8 cellular contexts compared by ENCODE assay signal in genomic region chr16:4802659-4803287, GRCh38. TPM values are rescaled to one million over a fixed set of nuclear protein-coding genes. Genes with fewer than 3 reads are reported as not detected.
DNase-seq lines count a peak whose midpoint lies in the region; ATAC-seq and TF ChIP-seq lines count a peak whose summit lies in the region.

No MANE protein-coding gene starts in this region.

- peak overlapping the region; percentile 89 for H2AFZ ChIP-seq in neural progenitor cell (replicated peaks)

- H3K27me3 Mint-ChIP-seq in neural progenitor cell (ENCODE audit: insufficient read depth, low read depth) = peaks cover 4% of the 10 kb centered on the region

- no peak for TF ChIP-seq EP300 in stomach (IDR thresholded peaks at IDR 0.05)

- H3K36me3 ChIP-seq in MG63 (peaks cover 27% of the 10 kb centered on the region), neural progenitor cell (peaks cover 6% of the 10 kb centered on the region), stomach (peaks cover 21 to 64% (median 56%) of the 10 kb centered on the region in 4 donors)

- no peak overlapping the region for H3K9ac ChIP-seq in neural progenitor cell

- H4K20me1 ChIP-seq in neural progenitor cell (ENCODE audit: low read depth) = no peaks in the 10 kb centered on the region

- H3K4me1 ChIP-seq in foreskin keratinocyte (peaks cover 10% of the 10 kb centered on the region), neural progenitor cell (peaks cover 15% of the 10 kb centered on the region), stomach (peaks cover 33 to 54% (median 45%) of the 10 kb centered on the region in 4 donors)

- DNase-seq in ELR (ENCODE audit: low read depth) (peak; percentile 93), HCEC 1CT (peak; percentile 93), MG63 (peak; percentile 96), SIG-M5 (lab: John Stamatoyannopoulos, UW) (peak; percentile 56), foreskin keratinocyte (peak; percentile 66 to 83), neural progenitor cell (ENCODE audit: low spot score) (peak; percentile 96), stomach (peak; percentile 93)
- peak; percentile 82 for DNase-seq in activated gamma-delta T cell treated with anti-CD3 and anti-CD28 coated beads, Interleukin-2, amount 50 U/mL, for 16 hours (ENCODE audit: low read depth)

- peak overlapping the region; percentile 88 for H3K27ac Mint-ChIP-seq in neural progenitor cell

- H3K4me3 ChIP-seq in MG63 (peak overlapping the region; percentile 73), neural progenitor cell (peak overlapping the region; percentile 91), stomach (peak overlapping the region; percentile 69 to 96 (median 90))

- intact Hi-C loops in stomach (cut with DNase I; ENCODE audit: low total_unique reads) = no loop called here

- TF ChIP-seq POLR2A in stomach (IDR thresholded peaks at IDR 0.05) = no peak

- WGBS in stomach, 5 donors = 0 to 1% (median 0%) methylated on average over 19 to 59 of the region's 59 CpGs

- H3K4me3 Mint-ChIP-seq in neural progenitor cell = peak overlapping the region; percentile 90

- peaks cover 11% of the 10 kb centered on the region for H3K36me3 Mint-ChIP-seq in neural progenitor cell

- H3K9me3 ChIP-seq in MG63 (no peaks in the 10 kb centered on the region), neural progenitor cell (ENCODE audit: low read depth) (no peaks in the 10 kb centered on the region), stomach (no peaks in the 10 kb centered on the region)

- no peaks in the 10 kb centered on the region for H3K27me3 ChIP-seq in MG63
- H3K27me3 ChIP-seq in foreskin keratinocyte = no peaks in the 10 kb centered on the region
- H3K27me3 ChIP-seq in neural progenitor cell = no peaks in the 10 kb centered on the region
- H3K27me3 ChIP-seq in stomach = no peaks in the 10 kb centered on the region

- peaks cover 15% of the 10 kb centered on the region for H3K4me1 Mint-ChIP-seq in neural progenitor cell

- H3K27ac ChIP-seq in foreskin keratinocyte = no peak overlapping the region
- H3K27ac ChIP-seq in neural progenitor cell = peak overlapping the region; percentile 87
- peak overlapping the region; percentile 86 to 96 (median 93) for H3K27ac ChIP-seq in stomach

- H3F3A ChIP-seq in neural progenitor cell (ENCODE audit: low read depth) = peaks cover 45% of the 10 kb centered on the region

- peaks cover 5% of the 10 kb centered on the region for H3K79me2 ChIP-seq in neural progenitor cell (ENCODE audit: low read depth)

- TF ChIP-seq CTCF in foreskin keratinocyte (conservative IDR thresholded peaks at IDR 0.05) = no peak
- no peak for TF ChIP-seq CTCF in neural progenitor cell (IDR thresholded peaks at IDR 0.05)
- TF ChIP-seq CTCF in stomach (IDR thresholded peaks at IDR 0.05) = peak in 4 of 7 experiments; percentile 14 to 64 (median 30)

- H3K9me3 Mint-ChIP-seq in neural progenitor cell = no peaks in the 10 kb centered on the region

- H3K4me2 ChIP-seq in neural progenitor cell = peak overlapping the region; percentile 83

- ATAC-seq in foreskin keratinocyte = peak; percentile 89

RNA-seq across cellular contexts. Expression of gene ROGDI, which starts 0.3 kb away (rescaled TPM):
- total RNA-seq in MG63 (2014; rRNA removed; shearing (Covaris generic); ENCODE audit: low replicate concordance) = 7.7 and 29.1 TPM in 2 replicates
- total RNA-seq in foreskin keratinocyte = 22.5 and 23.6 TPM in 2 replicates
- polyA plus RNA-seq in foreskin keratinocyte = 27.3 and 27.6 TPM in 2 replicates
- total RNA-seq in neural progenitor cell (ENCODE audit: low replicate concordance) = 22.2 and 49.3 TPM in 2 replicates
- 100 to 1,000 TPM in 1 of 5 donors, 10 to 100 TPM in 3, 1 to 10 TPM in 1; 6.1 to 350 (median 45.5) TPM for total RNA-seq in stomach
- 10 to 100 TPM; 27.0 to 63.9 (median 46.1) TPM for polyA plus RNA-seq in stomach

RNA-seq across cellular contexts. Expression of gene SMIM22, which starts 7.6 kb away (rescaled TPM):
- total RNA-seq in MG63 (2014; rRNA removed; shearing (Covaris generic); ENCODE audit: low replicate concordance) = not detected in 2 replicates
- total RNA-seq in foreskin keratinocyte = 47.9 and 80.8 TPM in 2 replicates
- 77.8 and 118 TPM in 2 replicates for polyA plus RNA-seq in foreskin keratinocyte
- total RNA-seq in neural progenitor cell (ENCODE audit: low replicate concordance) = not detected in 2 replicates
- total RNA-seq in stomach = 100 to 1,000 TPM in 3 of 5 donors, 10 to 100 TPM in 2; 20.5 to 732 (median 131) TPM
- polyA plus RNA-seq in stomach = 1,000 to 10,000 TPM in 2 of 3 donors, 100 to 1,000 TPM in 1; 481 to 1,027 (median 1,002) TPM

RNA-seq across cellular contexts. Expression of gene SEPTIN12, which starts 14.6 kb away (rescaled TPM):
- not detected in 2 replicates for total RNA-seq in MG63 (2014; rRNA removed; shearing (Covaris generic); ENCODE audit: low replicate concordance)
- not detected in 2 replicates for total RNA-seq in foreskin keratinocyte
- not detected in 2 replicates for polyA plus RNA-seq in foreskin keratinocyte
- not detected in 2 replicates for total RNA-seq in neural progenitor cell (ENCODE audit: low replicate concordance)
- not detected for total RNA-seq in stomach
- not detected for polyA plus RNA-seq in stomach

RNA-seq across cellular contexts. Expression of gene ZNF500, which starts 35.8 kb away (rescaled TPM):
- total RNA-seq in MG63 (2014; rRNA removed; shearing (Covaris generic); ENCODE audit: low replicate concordance) = 10.4 and 13.3 TPM in 2 replicates
- total RNA-seq in foreskin keratinocyte (8.5 and 8.8 TPM in 2 replicates), neural progenitor cell (ENCODE audit: low replicate concordance) (4.2 and 17.9 TPM in 2 replicates), stomach (10 to 100 TPM in 2 of 5 donors, 1 to 10 TPM in 2, under 1 TPM in 1; 0.45 to 19.3 (median 10.0) TPM)
- polyA plus RNA-seq in foreskin keratinocyte (4.2 and 5.5 TPM in 2 replicates), stomach (1 to 10 TPM; 1.8 to 4.3 (median 4.0) TPM)

RNA-seq across cellular contexts. Expression of gene GLYR1, which starts 44.3 kb away (rescaled TPM):
- 44.6 and 45.2 TPM in 2 replicates for total RNA-seq in MG63 (2014; rRNA removed; shearing (Covaris generic); ENCODE audit: low replicate concordance)
- total RNA-seq in foreskin keratinocyte (47.7 and 53.0 TPM in 2 replicates), neural progenitor cell (ENCODE audit: low replicate concordance) (53.0 and 57.0 TPM in 2 replicates), stomach (100 to 1,000 TPM in 2 of 5 donors, 10 to 100 TPM in 3; 46.9 to 187 (median 83.2) TPM)
- polyA plus RNA-seq in foreskin keratinocyte (22.3 and 29.2 TPM in 2 replicates), stomach (10 to 100 TPM; 29.3 to 46.0 (median 36.5) TPM)

Comparison
In these comparisons a context has a peak if more than half of its experiments do, and no peak if none do; other contexts are left out.
1. CTCF ChIP-seq: peak in stomach (4 of 7); none in foreskin keratinocyte (single experiment) and neural progenitor cell (single experiment).
2. RNA of gene SMIM22, which starts 7.6 kb away (total RNA-seq): 20.5 to 732 TPM in stomach and 47.9 to 80.8 TPM in foreskin keratinocyte; not detected in MG63 and not detected in neural progenitor cell; every median in the first group is over 10 times any median in the second.
3. Peak in every context shown above with its lines, with median percentiles within 50 percentile points of each other: DNase-seq and H3K4me3 ChIP-seq.